8 cellular contexts compared by ENCODE assay signal in the genomic region with DNA sequence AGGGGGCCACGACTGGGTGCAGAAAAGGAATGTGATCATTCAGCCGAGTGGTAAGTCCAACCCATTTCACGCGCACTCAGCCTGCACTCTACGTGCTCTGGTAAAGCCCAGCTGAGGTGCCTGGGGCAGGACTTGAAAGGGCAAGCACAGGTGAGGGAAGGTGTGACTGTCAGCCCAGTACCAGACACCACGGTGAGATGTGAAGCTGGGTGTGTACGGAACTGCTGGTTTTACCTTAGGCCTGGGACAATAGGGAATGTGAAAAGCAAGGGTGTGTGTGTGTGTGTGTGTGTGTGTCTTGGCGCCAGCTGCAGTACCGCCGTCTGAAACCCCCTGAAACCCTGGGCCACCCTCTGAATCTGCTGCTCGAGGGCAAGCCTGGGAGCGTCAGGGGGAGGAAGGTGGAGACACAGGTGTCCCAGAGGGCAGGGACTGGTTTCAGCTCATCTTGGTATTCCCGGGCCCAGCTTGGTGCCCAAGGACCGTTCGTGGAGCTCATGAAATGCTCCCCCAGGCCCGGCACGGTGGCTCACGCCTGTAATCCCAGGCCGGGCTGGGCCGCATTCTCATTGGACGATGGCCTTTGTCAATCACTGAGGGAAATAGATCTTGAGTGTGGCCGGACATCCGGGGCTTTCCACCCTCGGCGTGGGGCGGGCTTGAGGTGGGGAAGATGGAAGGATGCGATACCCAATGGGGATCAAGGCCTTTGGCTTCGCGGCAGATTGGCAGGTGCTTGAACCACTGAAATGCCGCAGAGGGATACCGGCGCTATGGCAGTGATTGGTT. TPM values are rescaled to one million over a fixed set of nuclear protein-coding genes. Genes with fewer than 3 reads are reported as not detected.
A peak's percentile ranks its signal among the peaks of the same experiment; 100 is the strongest.
DNase-seq lines count a peak whose midpoint lies in the region; ATAC-seq and TF ChIP-seq lines count a peak whose summit lies in the region.

No MANE protein-coding gene starts in this region.

- intact Hi-C loops in left ventricle myocardium inferior (cut with micrococcal nuclease) (loop anchor here (10.0 kb wide), 2 partner anchors 53 to 147 kb away; a partner anchor contains a TSS), posterior vena cava (cut with DNase I) (loop anchor here in 1 of 2 donors (5.0 to 10.0 kb wide), 2 partner anchors 897 to 1686 kb away; a partner anchor contains a TSS), upper lobe of right lung (cut with DNase I) (no loop called here)

- ATAC-seq in GM18498 (IDR thresholded peaks at IDR 0.05; ENCODE audit: unreplicated experiment) (peak; percentile 95), HG02885 (IDR thresholded peaks at IDR 0.05; ENCODE audit: poor library complexity, unreplicated experiment) (peak; percentile 99), upper lobe of right lung (peak; percentile 98)

- peak overlapping the region; percentile 82 for H3K27ac ChIP-seq in angular gyrus (ENCODE audit: low read depth, low read length)
- H3K27ac ChIP-seq in left ventricle myocardium inferior (replicated peaks): peak overlapping the region; percentile 93
- H3K27ac ChIP-seq in upper lobe of right lung: peak overlapping the region; percentile 80

- peak overlapping the region; percentile 92 for H3K4me3 Mint-ChIP-seq in T-helper 1 cell treated with Interleukin-12 subunit alpha and Interleukin-12 subunit beta and Interleukin-4 antibody, amounts not matched to agents 30 μg/mL and 1 μg/mL, for 36 hours

- H3K4me3 ChIP-seq in left ventricle myocardium inferior: peak overlapping the region; percentile 75
- peak overlapping the region; percentile 67 for H3K4me3 ChIP-seq in upper lobe of right lung

- H3K36me3 ChIP-seq in left ventricle myocardium inferior (peaks cover 10% of the 10 kb centered on the region), upper lobe of right lung (no peaks in the 10 kb centered on the region)

- H3K36me3 Mint-ChIP-seq in T-helper 1 cell treated with Interleukin-12 subunit alpha and Interleukin-12 subunit beta and Interleukin-4 antibody, amounts not matched to agents 30 μg/mL and 1 μg/mL, for 36 hours (ENCODE audit: low read depth): peaks cover 4% of the 10 kb centered on the region

- H3K9me3 Mint-ChIP-seq in T-helper 1 cell treated with Interleukin-12 subunit alpha and Interleukin-12 subunit beta and Interleukin-4 antibody, amounts not matched to agents 30 μg/mL and 1 μg/mL, for 36 hours: no peaks in the 10 kb centered on the region

- H3K4me1 Mint-ChIP-seq in T-helper 1 cell treated with Interleukin-12 subunit alpha and Interleukin-12 subunit beta and Interleukin-4 antibody, amounts not matched to agents 30 μg/mL and 1 μg/mL, for 36 hours (ENCODE audit: low read depth): peaks cover 26% of the 10 kb centered on the region

- peak overlapping the region; percentile 92 for H3K27ac Mint-ChIP-seq in T-helper 1 cell treated with Interleukin-12 subunit alpha and Interleukin-12 subunit beta and Interleukin-4 antibody, amounts not matched to agents 30 μg/mL and 1 μg/mL, for 36 hours

- no peak for TF ChIP-seq CTCF in left ventricle myocardium inferior (IDR thresholded peaks at IDR 0.05; ENCODE audit: borderline replicate concordance)
- no peak for TF ChIP-seq CTCF in upper lobe of right lung (IDR thresholded peaks at IDR 0.05)

- H3K27me3 ChIP-seq in left ventricle myocardium inferior (ENCODE audit: low read depth) (no peaks in the 10 kb centered on the region), upper lobe of right lung (no peaks in the 10 kb centered on the region)

- H3K9me3 ChIP-seq in left ventricle myocardium inferior (replicated peaks): no peaks in the 10 kb centered on the region
- no peaks in the 10 kb centered on the region for H3K9me3 ChIP-seq in upper lobe of right lung

- DNase-seq in NCI-H1694 (lab: John Stamatoyannopoulos, UW) (peak; percentile 99), left ventricle myocardium inferior (peak; percentile 100), posterior vena cava (ENCODE audit: low spot score) (peak; percentile 100), upper lobe of right lung (peak; percentile 100)

- peaks cover 17% of the 10 kb centered on the region for H3K27me3 Mint-ChIP-seq in T-helper 1 cell treated with Interleukin-12 subunit alpha and Interleukin-12 subunit beta and Interleukin-4 antibody, amounts not matched to agents 30 μg/mL and 1 μg/mL, for 36 hours (ENCODE audit: low read depth)

- H3K4me1 ChIP-seq in left ventricle myocardium inferior (peaks cover 26% of the 10 kb centered on the region), upper lobe of right lung (peaks cover 17% of the 10 kb centered on the region)

RNA-seq across cellular contexts. Expression of a gene that starts 27.8 kb away (rescaled TPM):
- total RNA-seq in left ventricle myocardium inferior (3.1 TPM), posterior vena cava (1 to 10 TPM; 2.0 to 2.3 TPM), upper lobe of right lung (14.1 TPM)

RNA-seq across cellular contexts. Expression of a gene that starts 39.4 kb away (rescaled TPM):
- total RNA-seq in left ventricle myocardium inferior: 411 TPM
- 100 to 1,000 TPM; 343 to 428 TPM for total RNA-seq in posterior vena cava
- 159 TPM for total RNA-seq in upper lobe of right lung

RNA-seq across cellular contexts. Expression of a gene that starts 55.1 kb away (rescaled TPM):
- total RNA-seq in left ventricle myocardium inferior (65.2 TPM), posterior vena cava (10 to 100 TPM; 32.1 to 43.0 TPM), upper lobe of right lung (29.6 TPM)

RNA-seq across cellular contexts. Expression of a gene that starts 55.3 kb away (rescaled TPM):
- 21.0 TPM for total RNA-seq in left ventricle myocardium inferior
- 10 to 100 TPM; 23.3 to 25.6 TPM for total RNA-seq in posterior vena cava
- total RNA-seq in upper lobe of right lung: 31.6 TPM

Comparison
In these comparisons a context has a peak if more than half of its experiments do, and no peak if none do; other contexts are left out.
1. Peak in every context shown above with its lines: DNase-seq, ATAC-seq, H3K4me3 ChIP-seq and H3K27ac ChIP-seq.